10 cellular contexts compared by ENCODE assay signal in genomic region chr9:111945216-111945615, GRCh38. TPM values are rescaled to one million over a fixed set of nuclear protein-coding genes. Genes with fewer than 3 reads are reported as not detected.
DNase-seq lines count a peak whose midpoint lies in the region; ATAC-seq, FAIRE-seq and TF ChIP-seq lines count a peak whose summit lies in the region.
"Had no signal": no experiment of that assay in that cellular context is flagged by ENCODE, and none has a peak within 500 bp of the region (broad histone marks: within the 10 kb centered on the region; RNA-seq: fewer than 3 reads in every experiment).

No MANE protein-coding gene starts in this region.

- no peak for TF ChIP-seq CTCF in astrocyte (IDR thresholded peaks at IDR 0.05; ENCODE audit: insufficient read depth, low read depth, low read length)
- no peak for TF ChIP-seq CTCF in foreskin keratinocyte (conservative IDR thresholded peaks at IDR 0.05)

- H3K27me3 ChIP-seq in astrocyte (ENCODE audit: insufficient read depth, low read length) (no peaks in the 10 kb centered on the region), HAP-1 (ENCODE audit: low read depth) (no peaks in the 10 kb centered on the region), foreskin keratinocyte (no peaks in the 10 kb centered on the region)

- ATAC-seq in GM19324 (IDR thresholded peaks at IDR 0.05; ENCODE audit: low FRiP score, unreplicated experiment) (peak; percentile 62), HG03159 (IDR thresholded peaks at IDR 0.05; ENCODE audit: unreplicated experiment) (peak; percentile 77), foreskin keratinocyte (no peak)

- DNase-seq in AG08396 (ENCODE audit: low spot score) (peak; percentile 55), astrocyte (ENCODE audit: low read depth) (peak; percentile 64), posterior vena cava (ENCODE audit: low spot score) (no peak), NCI-H510A treated with DMSO at 0.1 percent for 48 hours (lab: John Stamatoyannopoulos, UW) (no peak), HAP-1 (ENCODE audit: low spot score in 2 of 2) (no peak), foreskin keratinocyte (no peak)
- DNase-seq: DMS53 had no signal

- no peaks in the 10 kb centered on the region for H3K36me3 ChIP-seq in astrocyte (ENCODE audit: insufficient read depth, low read length)
- no peaks in the 10 kb centered on the region for H3K36me3 ChIP-seq in HAP-1 (replicated peaks)

- intact Hi-C loops in posterior vena cava (cut with DNase I) = no loop called here

- H3K9me3 ChIP-seq in astrocyte (ENCODE audit: insufficient read depth, low read depth, low read length) (no peaks in the 10 kb centered on the region), HAP-1 (no peaks in the 10 kb centered on the region)

- H3K27ac ChIP-seq in astrocyte (ENCODE audit: low read depth, low read length) (no peak overlapping the region), foreskin keratinocyte (no peak overlapping the region)

- H3K36me3 Mint-ChIP-seq in astrocyte (ENCODE audit: low read depth, unreplicated experiment) = no peaks in the 10 kb centered on the region

- H3K4me2 ChIP-seq in astrocyte (ENCODE audit: low read length) = no peak overlapping the region

- peak overlapping the region; percentile 1 for H3K4me3 Mint-ChIP-seq in astrocyte (ENCODE audit: unreplicated experiment)

- in situ Hi-C loops in HAP-1 (cut with MboI; ENCODE audit: low sequenced_read_pairs) = no loop called here

- no peak overlapping the region for H2AFZ ChIP-seq in astrocyte (ENCODE audit: low read depth, low read length)

- FAIRE-seq in astrocyte (lab: Jason Lieb, UNC) = peak; percentile 9
- FAIRE-seq: keratinocyte had no signal

- no peaks in the 10 kb centered on the region for H4K20me1 ChIP-seq in astrocyte (ENCODE audit: insufficient read depth, low read length)

- H3K27me3 Mint-ChIP-seq in astrocyte (ENCODE audit: low read depth, unreplicated experiment) = no peaks in the 10 kb centered on the region

- peaks cover 3% of the 10 kb centered on the region for H3K9me3 Mint-ChIP-seq in astrocyte (ENCODE audit: unreplicated experiment)

- H3K4me3 ChIP-seq in astrocyte (ENCODE audit: insufficient read depth, low read depth, low read length) (no peak overlapping the region), HAP-1 (no peak overlapping the region)

- peaks cover 12% of the 10 kb centered on the region for H3K4me1 ChIP-seq in astrocyte (ENCODE audit: insufficient read depth, low read length)
- H3K4me1 ChIP-seq in HAP-1 = no peaks in the 10 kb centered on the region
- H3K4me1 ChIP-seq in foreskin keratinocyte = peaks cover 6% of the 10 kb centered on the region

- H3K79me2 ChIP-seq in astrocyte (ENCODE audit: insufficient read depth, low read length) = no peaks in the 10 kb centered on the region

- H3K4me1 Mint-ChIP-seq in astrocyte (ENCODE audit: low read depth, unreplicated experiment) = peaks cover 34% of the 10 kb centered on the region

- peak overlapping the region; percentile 91 for H3K27ac Mint-ChIP-seq in astrocyte (ENCODE audit: unreplicated experiment)

- H3K9ac ChIP-seq in astrocyte (ENCODE audit: low read length) = no peak overlapping the region

RNA-seq across cellular contexts. Expression of gene UGCG, which starts 48.6 kb away (rescaled TPM):
- total RNA-seq in astrocyte (130 and 166 TPM in 2 replicates), posterior vena cava (10 to 100 TPM; 21.0 to 32.7 TPM), foreskin keratinocyte (37.9 and 45.5 TPM in 2 replicates)
- 10.6 and 15.7 TPM in 2 replicates for polyA plus RNA-seq in foreskin keratinocyte

Comparison
In these comparisons a context has a peak if more than half of its experiments do, and no peak if none do; other contexts are left out.
1. DNase-seq: peak in AG08396 (single experiment) and astrocyte (single experiment); none in posterior vena cava (single experiment), NCI-H510A treated with DMSO at 0.1 percent for 48 hours (single experiment), HAP-1 (0 of 2) and foreskin keratinocyte (0 of 2).